31 cellular contexts compared by ENCODE assay signal in genomic region chr3:81307221-81307620, GRCh38.
"Had no signal": no experiment of that assay in that cellular context is flagged by ENCODE, and none has a peak within 500 bp of the region (broad histone marks: within the 10 kb centered on the region; RNA-seq: fewer than 3 reads in every experiment).

No MANE protein-coding gene starts in this region.

- H3K9me3 ChIP-seq: colonic mucosa, esophagus muscularis mucosa, gastrocnemius medialis, heart left ventricle had no signal

- H3K27ac ChIP-seq: brain microvascular endothelial cell, colonic mucosa, esophagus muscularis mucosa, foreskin keratinocyte, gastrocnemius medialis, heart left ventricle, WERI-Rb-1 had no signal

- H3K36me3 ChIP-seq: brain microvascular endothelial cell, colonic mucosa, esophagus muscularis mucosa, gastrocnemius medialis, heart left ventricle, WERI-Rb-1 had no signal

- H3K4me3 Mint-ChIP-seq: activated B cell treated with CpG ODN at 0.5 μM for 24 hours; activated CD8-positive, alpha-beta T cell treated with anti-CD3 and anti-CD28 coated beads for 36 hours; activated naive CD8-positive, alpha-beta T cell; activated T-cell treated with anti-CD3 and anti-CD28 coated beads, Interleukin-2, amount 50 U/mL, for 4 hours; activated T-helper 17 cell treated with anti-CD3 and anti-CD28 coated beads, Interleukin-2, amount 50 U/mL, for 72 hours; T-helper 17 cell; T-helper 2 cell treated with Interferon-gamma antibody and Interleukin-4, amounts not matched to agents 5 μg/mL and 100 μg/mL, for 36 hours had no signal

- H3K4me1 Mint-ChIP-seq: activated B cell treated with CpG ODN at 0.5 μM for 24 hours; activated T-helper 17 cell treated with anti-CD3 and anti-CD28 coated beads, Interleukin-2, amount 50 U/mL, for 72 hours; T-helper 17 cell had no signal

- H3K27me3 Mint-ChIP-seq: activated CD8-positive, alpha-beta T cell treated with anti-CD3 and anti-CD28 coated beads for 36 hours; activated naive CD8-positive, alpha-beta T cell; activated T-helper 17 cell treated with anti-CD3 and anti-CD28 coated beads, Interleukin-2, amount 50 U/mL, for 72 hours; T-helper 17 cell had no signal

- ATAC-seq: activated CD4-positive, CD25-positive, alpha-beta regulatory T cell treated with anti-CD3 and anti-CD28 coated beads, Interleukin-2, amount 50 U/mL, for 24 hours; activated CD8-positive, alpha-beta T cell treated with anti-CD3 and anti-CD28 coated beads for 36 hours; activated T-cell treated with anti-CD3 and anti-CD28 coated beads, Interleukin-2, amount 50 U/mL, for 4 hours; activated T-helper 17 cell treated with anti-CD3 and anti-CD28 coated beads, Interleukin-2, amount 50 U/mL, for 72 hours; foreskin keratinocyte; gastrocnemius medialis; heart left ventricle; T-helper 17 cell had no signal

- H3K36me3 Mint-ChIP-seq: activated naive CD8-positive, alpha-beta T cell had no signal

- H3K4me3 ChIP-seq: colonic mucosa, esophagus muscularis mucosa, gastrocnemius medialis, heart left ventricle had no signal

- H3K4me1 ChIP-seq: colonic mucosa, esophagus muscularis mucosa, gastrocnemius medialis, heart left ventricle had no signal

- H3K9me3 Mint-ChIP-seq: activated B cell treated with CpG ODN at 0.5 μM for 24 hours; activated CD8-positive, alpha-beta T cell treated with anti-CD3 and anti-CD28 coated beads for 36 hours; activated T-cell treated with anti-CD3 and anti-CD28 coated beads, Interleukin-2, amount 50 U/mL, for 4 hours; activated T-helper 17 cell treated with anti-CD3 and anti-CD28 coated beads, Interleukin-2, amount 50 U/mL, for 72 hours; T-helper 2 cell treated with Interferon-gamma antibody and Interleukin-4, amounts not matched to agents 5 μg/mL and 100 μg/mL, for 36 hours had no signal

- DNase-seq: activated B cell treated with CpG ODN at 0.5 μM for 24 hours; activated CD4-positive, alpha-beta T cell treated with anti-CD3 and anti-CD28 coated beads for 48 hours; activated CD4-positive, alpha-beta T cell treated with anti-CD3 and anti-CD28 coated beads, Interleukin-2, amount 50 U/mL, for 1 hour; activated CD4-positive, alpha-beta T cell treated with anti-CD3 and anti-CD28 coated beads, Interleukin-2, amount 50 U/mL, for 48 hours; activated CD8-positive, alpha-beta memory T cell treated with anti-CD3 and anti-CD28 coated beads for 24 hours; activated CD8-positive, alpha-beta T cell treated with anti-CD3 and anti-CD28 coated beads for 36 hours; activated effector memory CD4-positive, alpha-beta T cell treated with Interleukin-2 at 50 U/mL for 16 hours; activated gamma-delta T cell treated with Interleukin-2 at 50 U/mL for 16 hours; activated naive CD4-positive, alpha-beta T cell treated with anti-CD3 and anti-CD28 coated beads, Interleukin-2, amount 50 U/mL, for 16 hours; activated naive CD4-positive, alpha-beta T cell treated with Interleukin-2 at 50 U/mL for 16 hours; activated T-cell treated with anti-CD3 and anti-CD28 coated beads, Interleukin-2, amount 50 U/mL, for 4 hours; amniotic stem cell; anterior cingulate cortex; brain microvascular endothelial cell; caudate nucleus; colonic mucosa; effector CD8-positive, alpha-beta T cell; erythroblast; foreskin keratinocyte; gastrocnemius medialis; glutamatergic neuron; heart left ventricle; T-helper 1 cell; T-helper 17 cell; T1000; WERI-Rb-1 had no signal

- H3K27ac Mint-ChIP-seq: activated B cell treated with CpG ODN at 0.5 μM for 24 hours; activated CD8-positive, alpha-beta T cell treated with anti-CD3 and anti-CD28 coated beads for 36 hours; activated naive CD8-positive, alpha-beta T cell; activated T-helper 17 cell treated with anti-CD3 and anti-CD28 coated beads, Interleukin-2, amount 50 U/mL, for 72 hours; T-helper 17 cell; T-helper 2 cell treated with Interferon-gamma antibody and Interleukin-4, amounts not matched to agents 5 μg/mL and 100 μg/mL, for 36 hours had no signal

- H3K27me3 ChIP-seq: brain microvascular endothelial cell, colonic mucosa, esophagus muscularis mucosa, foreskin keratinocyte, heart left ventricle had no signal
